Comparison of ENCODE assay signal across 24 cellular contexts in genomic region chr18:10580215-10580614, GRCh38. TPM values are rescaled to one million over a fixed set of nuclear protein-coding genes. Genes with fewer than 3 reads are reported as not detected.
DNase-seq lines count a peak whose midpoint lies in the region; ATAC-seq, FAIRE-seq and TF ChIP-seq lines count a peak whose summit lies in the region.
"Had no signal": no experiment of that assay in that cellular context is flagged by ENCODE, and none has a peak within 500 bp of the region (broad histone marks: within the 10 kb centered on the region; RNA-seq: fewer than 3 reads in every experiment).

No MANE protein-coding gene starts in this region.

- H3K27ac ChIP-seq in HepG2 (ENCODE audit: extremely low read length, insufficient read depth, low read length) (no peak overlapping the region), right lobe of liver (no peak overlapping the region), K562 (ENCODE audit: extremely low read depth, low read depth, low read length) (no peak overlapping the region), lower lobe of right lung (no peak overlapping the region)
- H3K27ac ChIP-seq: A549 had no signal

- BruUV-seq in HepG2 (replicated peaks; lab: Mats Ljungman, UMichigan) = no TSS peak
- no TSS peak for BruUV-seq in K562 (replicated peaks; lab: Mats Ljungman, UMichigan)

- ATAC-seq in HepG2 (no peak), right lobe of liver (no peak), K562 (no peak), left lobe of liver (no peak), lower lobe of right lung (no peak)
- ATAC-seq: A549 had no signal

- H3K79me2 ChIP-seq in HepG2 (ENCODE audit: insufficient read depth, low read length) (no peaks in the 10 kb centered on the region), K562 (ENCODE audit: control insufficient read depth, insufficient read depth, low read length) (no peaks in the 10 kb centered on the region)

- no peaks in the 10 kb centered on the region for H3K9me1 ChIP-seq in K562 (ENCODE audit: control insufficient read depth, insufficient read depth, low read length)

- H3K9ac ChIP-seq in HepG2 (ENCODE audit: insufficient read depth, low read depth, low read length) (no peak overlapping the region), K562 (ENCODE audit: insufficient read depth in 1 of 2, low read depth in 2 of 2, low read length in 2 of 2) (no peak overlapping the region)
- H3K9ac ChIP-seq: BLaER1 treated with 17β-estradiol and CSF1 and Interleukin-3, amounts not matched to agents 10 nM and 100 nM had no signal

- POLR2A ChIA-PET in HepG2 (lab: Yijun Ruan, JAX) = no interaction called here
- POLR2A ChIA-PET in K562 (lab: Yijun Ruan, JAX) = interaction anchor here (0.6 kb wide), 1 partner anchor 16 kb away, joined by 3 read pairs; no protein-coding TSS in a partner anchor

- CTCF ChIA-PET in HepG2 (lab: Yijun Ruan, JAX; ENCODE audit: low intra/inter-chr PET ratio, low total read pairs) = no interaction called here
- CTCF ChIA-PET in K562 (lab: Yijun Ruan, JAX; ENCODE audit: low intra/inter-chr PET ratio) = no interaction called here

- H3K4me2 ChIP-seq in HepG2 (ENCODE audit: low read depth, low read length) = no peak overlapping the region
- H3K4me2 ChIP-seq in K562 (ENCODE audit: insufficient read depth, low read length) = no peak overlapping the region
- H3K4me2 ChIP-seq: A549 had no signal

- TF ChIP-seq CTCF in HepG2 (CRISPR knock-in tag; IDR thresholded peaks at IDR 0.05) = no peak
- TF ChIP-seq CTCF in right lobe of liver (IDR thresholded peaks at IDR 0.05) = no peak
- TF ChIP-seq CTCF in K562 (IDR thresholded peaks at IDR 0.05 in 2 of 3, conservative IDR thresholded peaks at IDR 0.05 in 1 of 3; ENCODE audit: insufficient read depth in 2 of 3, low read depth in 1 of 3, low read length in 3 of 3) = no peak
- no peak for TF ChIP-seq CTCF in lower lobe of right lung (IDR thresholded peaks at IDR 0.05)

- TF ChIP-seq POLR2A in HepG2 (IDR thresholded peaks at IDR 0.05; ENCODE audit: insufficient read depth in 1 of 2, low read depth in 2 of 2, low read length in 2 of 2) = no peak
- TF ChIP-seq POLR2A in right lobe of liver (IDR thresholded peaks at IDR 0.05) = no peak
- no peak for TF ChIP-seq POLR2A in K562 (conservative IDR thresholded peaks at IDR 0.05)
- no peak for TF ChIP-seq POLR2A in erythroblast (IDR thresholded peaks at IDR 0.05; ENCODE audit: low read length)

- TF ChIP-seq EP300 in HepG2 (IDR thresholded peaks at IDR 0.05; ENCODE audit: low read depth in 2 of 2, low read length in 2 of 2) (no peak), HepG2 (CRISPR knock-in tag; IDR thresholded peaks at IDR 0.05; ENCODE audit: borderline replicate concordance) (no peak), K562 (IDR thresholded peaks at IDR 0.05; ENCODE audit: low read length) (no peak)

- H3K9me3 ChIP-seq in HepG2 (ENCODE audit: low read length) = no peaks in the 10 kb centered on the region
- H3K9me3 ChIP-seq in right lobe of liver = no peaks in the 10 kb centered on the region
- peaks cover 4% of the 10 kb centered on the region; the same call in 1 of the 2 replicates for H3K9me3 ChIP-seq in K562 (replicated peaks; ENCODE audit: control insufficient read depth, insufficient read depth, low read depth, low read length)
- no peaks in the 10 kb centered on the region for H3K9me3 ChIP-seq in lower lobe of right lung
- H3K9me3 ChIP-seq: A549, BE2C, HAP-1 had no signal

- FAIRE-seq in HepG2 (lab: Jason Lieb, UNC) (no peak), K562 (lab: Jason Lieb, UNC) (no peak)
- FAIRE-seq: A549, D721Med, GM12891, GM18507, H54 had no signal

- TF ChIP-seq RAD21 in HepG2 (CRISPR knock-in tag; IDR thresholded peaks at IDR 0.05) = no peak
- no peak for TF ChIP-seq RAD21 in K562 (CRISPR knock-in tag; conservative IDR thresholded peaks at IDR 0.05 in 1 of 2, IDR thresholded peaks at IDR 0.05 in 1 of 2)

- H3K36me3 ChIP-seq in HepG2 (replicated peaks in 1 of 2; ENCODE audit: control insufficient read depth in 1 of 2, insufficient read depth in 2 of 2, low read length in 2 of 2) = no peaks in the 10 kb centered on the region
- H3K36me3 ChIP-seq in right lobe of liver = no peaks in the 10 kb centered on the region
- no peaks in the 10 kb centered on the region for H3K36me3 ChIP-seq in K562 (ENCODE audit: control insufficient read depth, insufficient read depth, low read length)
- H3K36me3 ChIP-seq in lower lobe of right lung = no peaks in the 10 kb centered on the region
- H3K36me3 ChIP-seq: BE2C; BLaER1 treated with 17β-estradiol and CSF1 and Interleukin-3, amounts not matched to agents 10 nM and 100 nM; HAP-1 had no signal

- WGBS in HepG2 (ENCODE audit: low lambda C conversion rate) = 96% methylated on average over 4 of the region's 4 CpGs
- 77% methylated on average over 3 of the region's 4 CpGs for WGBS in right lobe of liver (ENCODE audit: insufficient coverage, low coverage, low lambda C conversion rate, missing lambda C conversion rate)
- 59% methylated on average over 4 of the region's 4 CpGs for WGBS in K562 (ENCODE audit: insufficient coverage, low coverage, missing lambda C conversion rate)

- H3K27me3 ChIP-seq in HepG2 (ENCODE audit: control insufficient read depth in 1 of 2, insufficient read depth in 2 of 2, low read length in 2 of 2) (no peaks in the 10 kb centered on the region), right lobe of liver (no peaks in the 10 kb centered on the region), K562 (ENCODE audit: control insufficient read depth in 2 of 2, insufficient read depth in 2 of 2, low read length in 2 of 2) (no peaks in the 10 kb centered on the region), lower lobe of right lung (ENCODE audit: low read depth) (no peaks in the 10 kb centered on the region)
- H3K27me3 ChIP-seq: BE2C; BLaER1 treated with 17β-estradiol and CSF1 and Interleukin-3, amounts not matched to agents 10 nM and 100 nM had no signal

- H3K4me1 ChIP-seq in HepG2 (ENCODE audit: insufficient read depth, low read length) (peaks cover 16% of the 10 kb centered on the region), right lobe of liver (no peaks in the 10 kb centered on the region), K562 (replicated peaks in 1 of 2; ENCODE audit: control insufficient read depth in 2 of 2, insufficient read depth in 2 of 2, low read length in 2 of 2) (peaks cover 3 to 4% of the 10 kb centered on the region in 2 experiments; a peak in 3 of 5 replicates), lower lobe of right lung (no peaks in the 10 kb centered on the region)
- H3K4me1 ChIP-seq: BE2C, HAP-1 had no signal

- no peak for DNase-seq in HepG2 (ENCODE audit: low spot score)
- DNase-seq in right lobe of liver = no peak
- peak in 1 of 4 experiments; percentile 2 for DNase-seq in K562 (ENCODE audit: extremely low read depth in 1 of 4, low spot score in 3 of 4)
- DNase-seq in left lobe of liver (ENCODE audit: low spot score) = peak; percentile 24
- no peak for DNase-seq in erythroblast (lab: John Stamatoyannopoulos, UW)
- DNase-seq in lower lobe of right lung = no peak
- no peak for DNase-seq in activated gamma-delta T cell treated with Interleukin-2 at 50 U/mL for 16 hours
- DNase-seq: 8988T; ACHN; AML-193; BE2C; CD4-positive, alpha-beta T cell; CD8-positive, alpha-beta memory T cell; DMS 273 treated with DMSO at 0.1 percent for 48 hours; DMS79; GDM1; GOT3 had no signal

- in situ Hi-C loops in HepG2 (cut with HindIII; ENCODE audit: extremely low pct_ligation_motif_present, low pct_unique_long_range_greater_than_20kb) = no loop called here
- in situ Hi-C loops in K562 (cut with MboI) = no loop called here

- H4K20me1 ChIP-seq in HepG2 (ENCODE audit: insufficient read depth, low read length) = no peaks in the 10 kb centered on the region
- no peaks in the 10 kb centered on the region for H4K20me1 ChIP-seq in K562 (replicated peaks; ENCODE audit: control insufficient read depth, insufficient read depth, low read length)
- H4K20me1 ChIP-seq: BLaER1 treated with 17β-estradiol and CSF1 and Interleukin-3, amounts not matched to agents 10 nM and 100 nM had no signal

- H2AFZ ChIP-seq in HepG2 (ENCODE audit: low read length) (no peak overlapping the region), K562 (ENCODE audit: low read depth, low read length) (no peak overlapping the region)

- H3K4me3 ChIP-seq in HepG2 (replicated peaks in 1 of 3; ENCODE audit: insufficient read depth in 1 of 3, low read depth in 2 of 3, low read length in 3 of 3) (no peak overlapping the region), right lobe of liver (no peak overlapping the region), K562 (no peak overlapping the region), lower lobe of right lung (no peak overlapping the region)
- H3K4me3 ChIP-seq: A549; BLaER1 treated with 17β-estradiol and CSF1 and Interleukin-3, amounts not matched to agents 10 nM and 100 nM; HAP-1 had no signal

- intact Hi-C loops in HepG2 (cut with micrococcal nuclease; ENCODE audit: unreplicated experiment) = no loop called here
- intact Hi-C loops in right lobe of liver (cut with DNase I) = no loop called here
- intact Hi-C loops in K562 (cut with micrococcal nuclease) = no loop called here
- intact Hi-C loops in lower lobe of right lung (cut with DNase I) = no loop called here

RNA-seq across cellular contexts. Expression of gene NAPG, which starts 54.4 kb away (rescaled TPM):
- total RNA-seq in HepG2 (2016; rRNA removed; fragmentation: Illumina TruSeq; extraction: Trizol) (34.4 and 46.0 TPM in 2 replicates), right lobe of liver (10 to 100 TPM; 10.7 to 20.6 (median 14.1) TPM), K562 (2014; rRNA removed) (31.6 and 37.1 TPM in 2 replicates), K562 (2014; rRNA removed; fragmentation: Illumina TruSeq; extraction: Trizol) (63.3 and 71.6 TPM in 2 replicates), K562 (2015; rRNA removed; fragmentation: Illumina TruSeq; extraction: Trizol) (55.1 and 61.7 TPM in 2 replicates), K562 (2021) (42.9 and 45.8 TPM in 2 replicates), left lobe of liver (11.5 TPM), lower lobe of right lung (28.1 TPM)
- 13.1 and 18.0 TPM in 2 replicates for total RNA-seq in HepG2 (2016; cell fraction: cytosol; rRNA removed; fragmentation: Illumina TruSeq; extraction: Trizol; ENCODE audit: low read depth)
- total RNA-seq in HepG2 (2016; cell fraction: insoluble cytoplasmic fraction; rRNA removed; fragmentation: Illumina TruSeq; extraction: Trizol) = 33.7 and 49.2 TPM in 2 replicates
- 16.7 and 21.2 TPM in 2 replicates for total RNA-seq in HepG2 (2016; cell fraction: membrane; rRNA removed; fragmentation: Illumina TruSeq; extraction: Trizol)
- total RNA-seq in HepG2 (2016; cell fraction: nucleus; rRNA removed; fragmentation: Illumina TruSeq; extraction: Trizol) = 34.5 and 35.6 TPM in 2 replicates
- polyA plus RNA-seq in HepG2 (2011; rRNA removed) (17.0 and 19.8 TPM in 2 replicates), K562 (2011; rRNA removed) (47.3 and 55.3 TPM in 2 replicates), K562 (2014; fragmentation: Illumina TruSeq; extraction: Trizol) (34.3 and 38.2 TPM in 2 replicates), K562 (2014; fragmentation: Nextera tagmentation; extraction: Ambion mirVana) (10 to 100 TPM; 50.9 to 52.4 TPM), K562 (2014; rRNA removed) (38.6 and 39.9 TPM in 2 replicates)
- 7.7 and 11.1 TPM in 2 replicates for polyA plus RNA-seq in HepG2 (2011; cell fraction: cytosol; rRNA removed)
- 10.3 and 13.3 TPM in 2 replicates for polyA plus RNA-seq in HepG2 (2011; cell fraction: nucleus; rRNA removed)
- polyA plus RNA-seq in HepG2 (2012) = 15.2 and 17.1 TPM in 2 replicates
- polyA plus RNA-seq in HepG2 (2016; cell fraction: cytosol; fragmentation: Illumina TruSeq; extraction: Trizol; ENCODE audit: low read depth) = 3.7 and 4.1 TPM in 2 replicates
- 31.6 and 34.5 TPM in 2 replicates for polyA plus RNA-seq in HepG2 (2016; cell fraction: insoluble cytoplasmic fraction; fragmentation: Illumina TruSeq; extraction: Trizol; ENCODE audit: low read depth)
- polyA plus RNA-seq in HepG2 (2016; cell fraction: membrane; fragmentation: Illumina TruSeq; extraction: Trizol; ENCODE audit: low read depth) = 7.1 and 7.2 TPM in 2 replicates
- 35.2 and 40.1 TPM in 2 replicates for polyA plus RNA-seq in HepG2 (2016; cell fraction: nucleus; fragmentation: Illumina TruSeq; extraction: Trizol; ENCODE audit: insufficient read depth, low read depth)
- 13.9 and 14.1 TPM in 2 replicates for polyA minus RNA-seq in HepG2 (2011; rRNA and poly(A)+ RNA removed; ENCODE audit: low replicate concordance)
- polyA minus RNA-seq in HepG2 (2011; cell fraction: cytosol; rRNA and poly(A)+ RNA removed) = 13.5 and 15.2 TPM in 2 replicates
- polyA minus RNA-seq in HepG2 (2011; cell fraction: nucleus; rRNA and poly(A)+ RNA removed) = 40.4 and 42.6 TPM in 2 replicates
- 31.3 and 105 TPM in 2 replicates for total RNA-seq in K562 (2011; cell fraction: chromatin; rRNA removed; ENCODE audit: low replicate concordance)
- 23.2 and 26.1 TPM in 2 replicates for total RNA-seq in K562 (2011; cell fraction: nucleolus; rRNA removed)
- 51.0 and 88.7 TPM in 2 replicates for total RNA-seq in K562 (2011; cell fraction: nucleoplasm; rRNA removed)
- polyA plus RNA-seq in K562 (2011; cell fraction: cytosol; rRNA removed) = 8.8 and 19.0 TPM in 2 replicates
- 21.9 and 29.5 TPM in 2 replicates for polyA plus RNA-seq in K562 (2011; cell fraction: nucleus; rRNA removed)
- polyA plus RNA-seq in K562 (2012) = 23.2 and 27.2 TPM in 2 replicates
- 38.5 and 44.8 TPM in 2 replicates for polyA minus RNA-seq in K562 (2011; rRNA and poly(A)+ RNA removed)
- 15.2 and 21.4 TPM in 2 replicates for polyA minus RNA-seq in K562 (2011; cell fraction: cytosol; rRNA and poly(A)+ RNA removed)
- polyA minus RNA-seq in K562 (2011; cell fraction: nucleus; rRNA and poly(A)+ RNA removed) = 21.9 and 35.9 TPM in 2 replicates

Comparison
In these comparisons a context has a peak if more than half of its experiments do, and no peak if none do; other contexts are left out.
1. Of the 241 proteins assayed by ChIP-seq in both HepG2 and K562: peak only in HepG2: none; only in K562: TRIM24; in both: CEBPB; in neither: 238; mixed calls (peak in some experiments, not most) for 1.